ENCODE assay signal across 10 cellular contexts in genomic region chr1:157773723-157774350, GRCh38.
DNase-seq lines count a peak whose midpoint lies in the region; ATAC-seq and TF ChIP-seq lines count a peak whose summit lies in the region.
"Had no signal": no experiment of that assay in that cellular context is flagged by ENCODE, and none has a peak within 500 bp of the region (broad histone marks: within the 10 kb centered on the region; RNA-seq: fewer than 3 reads in every experiment).

No MANE protein-coding gene starts in this region.

- peak; percentile 81 for DNase-seq in MM.1S
- peak; percentile 78 for DNase-seq in iPS-NIHi7 (ENCODE audit: extremely low spot score)
- DNase-seq in activated naive CD4-positive, alpha-beta T cell treated with Interleukin-2 at 50 U/mL for 16 hours: no peak
- DNase-seq in HCEC 1CT: no peak
- DNase-seq in posterior cingulate gyrus: no peak
- DNase-seq in GF-D8 (lab: John Stamatoyannopoulos, UW): no peak

- H3K27ac ChIP-seq in MM.1S (ENCODE audit: low read length): no peak overlapping the region
- H3K27ac ChIP-seq: epithelial cell of prostate, VCaP had no signal

- intact Hi-C loops in posterior cingulate gyrus (cut with DNase I): no loop called here

- peaks cover 39% of the 10 kb centered on the region for H3K4me1 ChIP-seq in MM.1S (ENCODE audit: low read length)

- H3K79me2 ChIP-seq in MM.1S (ENCODE audit: low read length): no peaks in the 10 kb centered on the region

- H2AFZ ChIP-seq in MM.1S (ENCODE audit: low read length): peak overlapping the region; percentile 21; the same call in 1 of the 2 replicates

- peak; percentile 61 for ATAC-seq in GM21529 (IDR thresholded peaks at IDR 0.05; ENCODE audit: unreplicated experiment)

- H3K27me3 ChIP-seq in MM.1S (replicated peaks; ENCODE audit: insufficient read depth, low read length): no peaks in the 10 kb centered on the region

- no peaks in the 10 kb centered on the region for H3K9me3 ChIP-seq in MM.1S (replicated peaks; ENCODE audit: insufficient read depth, low read length)

- peak overlapping the region; percentile 31 for H3K4me2 ChIP-seq in MM.1S (ENCODE audit: low read depth, low read length)

- TF ChIP-seq CTCF in GM12872 (IDR thresholded peaks at IDR 0.05; ENCODE audit: insufficient read depth, low read depth, low read length) (peak; percentile 82), MM.1S (IDR thresholded peaks at IDR 0.05; ENCODE audit: low read length) (peak; percentile 100)

- H3K9ac ChIP-seq in MM.1S (ENCODE audit: low read length): no peak overlapping the region

- H3K36me3 ChIP-seq in MM.1S (replicated peaks; ENCODE audit: insufficient read depth, low read length): no peaks in the 10 kb centered on the region

- no peaks in the 10 kb centered on the region for H4K20me1 ChIP-seq in MM.1S (ENCODE audit: insufficient read depth, low read length)

- H3K9me2 ChIP-seq in MM.1S (replicated peaks; ENCODE audit: insufficient read depth, low read length): no peaks in the 10 kb centered on the region

- peaks cover 5% of the 10 kb centered on the region; the same call in 1 of the 2 replicates for H3F3A ChIP-seq in MM.1S (ENCODE audit: insufficient read depth, low read length)

- peak overlapping the region; percentile 17; the same call in 1 of the 2 replicates for H3K4me3 ChIP-seq in MM.1S (ENCODE audit: low read length)

Comparison
In these comparisons a context has a peak if more than half of its experiments do, and no peak if none do; other contexts are left out.
1. DNase-seq: peak in MM.1S (single experiment) and iPS-NIHi7 (single experiment); none in activated naive CD4-positive, alpha-beta T cell treated with Interleukin-2 at 50 U/mL for 16 hours (single experiment), HCEC 1CT (single experiment), posterior cingulate gyrus (0 of 10) and GF-D8 (single experiment).